Comparison of ENCODE assay signal across 8 cellular contexts in genomic region chr7:128404826-128405344, GRCh38. TPM values are rescaled to one million over a fixed set of nuclear protein-coding genes. Genes with fewer than 3 reads are reported as not detected.
A peak's percentile ranks its signal among the peaks of the same experiment; 100 is the strongest.
DNase-seq lines count a peak whose midpoint lies in the region; ATAC-seq and TF ChIP-seq lines count a peak whose summit lies in the region.

No MANE protein-coding gene starts in this region.

- no peaks in the 10 kb centered on the region for H3K9me3 Mint-ChIP-seq in CD8-positive, alpha-beta T cell
- H3K9me3 Mint-ChIP-seq in brain, result no peaks in the 10 kb centered on the region

- intact Hi-C loops in CD8-positive, alpha-beta T cell (cut with DNase I, micrococcal nuclease), result loop anchor here (2.0 to 10.0 kb wide), 5 partner anchors 50 to 820 kb away; partner anchors contain the start of genes AHCYL2 (in 1 of the 2), HILPDA (in 1 of the 2) and SND1 (in 1 of the 2)

- H3K27me3 Mint-ChIP-seq in CD8-positive, alpha-beta T cell (ENCODE audit: low read depth), result no peaks in the 10 kb centered on the region
- peaks cover 9% of the 10 kb centered on the region for H3K27me3 Mint-ChIP-seq in brain

- CTCF ChIA-PET in CD8-positive, alpha-beta T cell (lab: Charles Lee), result interaction anchor here (0.8 to 18.5 kb wide), 4 partner anchors 12 to 55 kb away, joined by 4 to 389 read pairs (median 12); no protein-coding TSS in a partner anchor

- H3K4me1 ChIP-seq in CD8-positive, alpha-beta T cell (ENCODE audit: insufficient read depth, low read length), result peaks cover 43% of the 10 kb centered on the region
- peaks cover 51% of the 10 kb centered on the region for H3K4me1 ChIP-seq in mononuclear cell (ENCODE audit: insufficient read depth, low read length)

- peaks cover 50% of the 10 kb centered on the region for H3K4me1 Mint-ChIP-seq in CD8-positive, alpha-beta T cell (ENCODE audit: low read depth)
- peaks cover 57% of the 10 kb centered on the region for H3K4me1 Mint-ChIP-seq in brain

- DNase-seq in CD8-positive, alpha-beta T cell, result no peak
- DNase-seq in LNCaP clone FGC (ENCODE audit: low read depth) (no peak), NOMO-1 (lab: John Stamatoyannopoulos, UW; ENCODE audit: unreplicated experiment in 2 of 2) (no peak), germinal center (ENCODE audit: low spot score) (no peak), DMS79 treated with DMSO at 0.1 percent for 48 hours (lab: John Stamatoyannopoulos, UW) (no peak)

- POLR2A ChIA-PET in CD8-positive, alpha-beta T cell (lab: Charles Lee), result interaction anchor here (0.9 kb wide), 1 partner anchor 51 kb away, joined by 3 read pairs; the partner anchor contains the start of gene HILPDA

- no peaks in the 10 kb centered on the region for H3K27me3 ChIP-seq in CD8-positive, alpha-beta T cell (ENCODE audit: insufficient read depth, low read length)
- H3K27me3 ChIP-seq in mononuclear cell (ENCODE audit: insufficient read depth, low read length), result no peaks in the 10 kb centered on the region

- no peak overlapping the region for H3K27ac ChIP-seq in CD8-positive, alpha-beta T cell (ENCODE audit: low read depth, low read length)

- no peaks in the 10 kb centered on the region for H3K9me3 ChIP-seq in CD8-positive, alpha-beta T cell (ENCODE audit: low read length)
- H3K9me3 ChIP-seq in mononuclear cell (ENCODE audit: low read depth, low read length), result no peaks in the 10 kb centered on the region

- H3K4me3 Mint-ChIP-seq in CD8-positive, alpha-beta T cell, result peak overlapping the region; percentile 86
- peak overlapping the region; percentile 84 to 91 (median 87) for H3K4me3 Mint-ChIP-seq in brain

- TF ChIP-seq CTCF in CD8-positive, alpha-beta T cell (IDR thresholded peaks at IDR 0.05), result no peak
- TF ChIP-seq CTCF in LNCaP clone FGC (IDR thresholded peaks at IDR 0.05; ENCODE audit: control insufficient read depth, extremely low read depth, insufficient read depth), result 0 out of 2 replicates have a peak, but pooled peaks have one; percentile 25
- TF ChIP-seq CTCF in brain (conservative IDR thresholded peaks at IDR 0.05), result no peak

- no peak for ATAC-seq in CD8-positive, alpha-beta T cell
- ATAC-seq in GM18861 (IDR thresholded peaks at IDR 0.05; ENCODE audit: unreplicated experiment), result no peak

- H3K4me3 ChIP-seq in CD8-positive, alpha-beta T cell (ENCODE audit: low read depth, low read length), result peak overlapping the region; percentile 58
- peak overlapping the region; percentile 87 for H3K4me3 ChIP-seq in LNCaP clone FGC (ENCODE audit: low read depth, low read length)
- H3K4me3 ChIP-seq in mononuclear cell (ENCODE audit: low read length), result peak overlapping the region; percentile 54

- peaks cover 28% of the 10 kb centered on the region for H3K36me3 Mint-ChIP-seq in CD8-positive, alpha-beta T cell
- H3K36me3 Mint-ChIP-seq in brain, result peaks cover 14% of the 10 kb centered on the region

- peaks cover 2% of the 10 kb centered on the region for H3K36me3 ChIP-seq in CD8-positive, alpha-beta T cell (ENCODE audit: insufficient read depth, low read length)

- peak overlapping the region; percentile 57 for H3K27ac Mint-ChIP-seq in CD8-positive, alpha-beta T cell
- peak overlapping the region; percentile 63 to 90 (median 70) for H3K27ac Mint-ChIP-seq in brain

RNA-seq across cellular contexts. Expression of gene IMPDH1, which starts 4.9 kb away (rescaled TPM):
- 10 to 100 TPM; 19.6 to 20.6 TPM for total RNA-seq in CD8-positive, alpha-beta T cell
- polyA plus RNA-seq in brain (ENCODE audit: insufficient read depth, low read depth, low replicate concordance), result 25.1 TPM
- 39.7 TPM for total RNA-seq in mononuclear cell

RNA-seq across cellular contexts. Expression of gene PRRT4, which starts 43.4 kb away (rescaled TPM):
- total RNA-seq in CD8-positive, alpha-beta T cell, result under 1 TPM in 1 of 2 experiments, not detected in 1; 0.28 TPM
- polyA plus RNA-seq in brain (ENCODE audit: insufficient read depth, low read depth, low replicate concordance), result 0.49 TPM
- 0.10 TPM for total RNA-seq in mononuclear cell

RNA-seq across cellular contexts. Expression of gene HILPDA, which starts 50.8 kb away (rescaled TPM):
- total RNA-seq in CD8-positive, alpha-beta T cell, result 1 to 10 TPM; 1.3 to 2.0 TPM
- polyA plus RNA-seq in brain (ENCODE audit: insufficient read depth, low read depth, low replicate concordance), result 24.3 TPM
- 3.0 TPM for total RNA-seq in mononuclear cell
